13 cellular contexts compared by ENCODE assay signal in the genomic region with DNA sequence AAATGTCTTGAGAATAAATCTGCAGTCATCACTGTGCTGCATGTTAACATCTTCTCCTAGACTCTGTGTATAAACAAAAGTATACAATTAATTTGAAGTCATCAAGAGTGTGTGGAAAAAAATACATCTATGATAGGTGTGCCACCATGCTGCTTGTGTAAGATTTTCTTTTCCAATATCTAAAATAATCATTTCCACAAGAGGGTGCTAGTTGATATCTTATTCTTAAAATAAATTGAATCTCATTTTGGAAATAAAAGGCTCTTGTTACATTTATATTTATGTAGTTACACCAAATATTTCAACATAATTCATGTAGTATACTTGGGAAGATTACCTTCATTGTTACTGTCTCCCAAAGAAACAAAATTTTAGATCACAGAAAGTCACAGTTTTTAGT. TPM values are rescaled to one million over a fixed set of nuclear protein-coding genes. Genes with fewer than 3 reads are reported as not detected.
A peak's percentile ranks its signal among the peaks of the same experiment; 100 is the strongest.
DNase-seq lines count a peak whose midpoint lies in the region; TF ChIP-seq lines count a peak whose summit lies in the region.
"Had no signal": no experiment of that assay in that cellular context is flagged by ENCODE, and none has a peak within 500 bp of the region (broad histone marks: within the 10 kb centered on the region; RNA-seq: fewer than 3 reads in every experiment).

No MANE protein-coding gene starts in this region.

- in situ Hi-C loops in GM23248 (cut with MboI): loop anchor here (10.0 kb wide), 1 partner anchor 1091 kb away; no protein-coding TSS in a partner anchor

- H3K4me1 ChIP-seq in A673 (ENCODE audit: insufficient read depth, low read length, poor library complexity, severe bottlenecking) (no peaks in the 10 kb centered on the region), GM23248 (ENCODE audit: insufficient read depth) (peaks cover 11% of the 10 kb centered on the region; the same call in 1 of the 2 replicates)

- POLR2A ChIA-PET in A673 (lab: Charles Lee; ENCODE audit: low non-redundant PET): no interaction called here

- H3K4me1 Mint-ChIP-seq in activated CD4-positive, alpha-beta T cell treated with anti-CD3 and anti-CD28 coated beads, Interleukin-2, amount 10 ng/mL, durations not matched to agents 24 days and 14 days: peaks cover 7% of the 10 kb centered on the region

- H4K20me1 ChIP-seq in GM23248 (ENCODE audit: insufficient read depth): no peaks in the 10 kb centered on the region

- TF ChIP-seq CTCF in A673 (conservative IDR thresholded peaks at IDR 0.05; ENCODE audit: low read depth, low read length): peak; percentile 40; the same call in 1 of the 2 replicates
- TF ChIP-seq CTCF in fibroblast of villous mesenchyme (IDR thresholded peaks at IDR 0.05; ENCODE audit: insufficient read depth, low read depth, low read length): peak; percentile 19

- 0 out of 2 replicates have a peak, but pooled peaks cover 10% of the 10 kb centered on the region for H3F3A ChIP-seq in GM23248 (ENCODE audit: insufficient read depth)

- peak; percentile 8 for DNase-seq in A673 (ENCODE audit: low spot score)
- DNase-seq in GM23248: peak; percentile 51
- peak; percentile 20 for DNase-seq in RKO (ENCODE audit: low spot score)
- DNase-seq in fibroblast of villous mesenchyme (ENCODE audit: low read depth): peak; percentile 24
- DNase-seq in activated CD8-positive, alpha-beta memory T cell treated with anti-CD3 and anti-CD28 coated beads, Interleukin-2, amount 50 U/mL, for 48 hours: no peak
- no peak for DNase-seq in NOMO-1 (lab: John Stamatoyannopoulos, UW; ENCODE audit: unreplicated experiment in 2 of 2)
- no peak for DNase-seq in activated CD4-positive, alpha-beta T cell treated with anti-CD3 and anti-CD28 coated beads, Interleukin-2, amount 10 ng/mL, durations not matched to agents 24 days and 14 days
- no peak for DNase-seq in UCSD-AML1 (lab: John Stamatoyannopoulos, UW; ENCODE audit: unreplicated experiment)
- DNase-seq: activated T-cell treated with anti-CD3 and anti-CD28 coated beads, Interleukin-2, amount 50 U/mL, for 1 hour; KG1; NCI-H69; T-helper 9 cell had no signal

- H3K36me3 ChIP-seq in A673 (ENCODE audit: insufficient read depth, low read length, poor library complexity, severe bottlenecking) (no peaks in the 10 kb centered on the region), GM23248 (ENCODE audit: low read depth) (no peaks in the 10 kb centered on the region)
- H3K36me3 ChIP-seq: cardiac muscle cell had no signal

- H3K4me3 ChIP-seq in A673 (ENCODE audit: low read depth, low read length, poor library complexity, severe bottlenecking) (no peak overlapping the region), GM23248 (no peak overlapping the region), fibroblast of villous mesenchyme (ENCODE audit: low read depth, low read length) (no peak overlapping the region)
- H3K4me3 ChIP-seq: cardiac muscle cell had no signal

- H3K9me3 ChIP-seq in A673 (ENCODE audit: low read depth, low read length, poor library complexity, severe bottlenecking) (no peaks in the 10 kb centered on the region), GM23248 (ENCODE audit: low read depth) (no peaks in the 10 kb centered on the region)

- H3K27me3 ChIP-seq in A673 (replicated peaks; ENCODE audit: insufficient read depth, low read depth, low read length, poor library complexity) (no peaks in the 10 kb centered on the region), GM23248 (replicated peaks; ENCODE audit: insufficient read depth) (no peaks in the 10 kb centered on the region)
- H3K27me3 ChIP-seq: cardiac muscle cell had no signal

- CTCF ChIA-PET in A673 (lab: Charles Lee): no interaction called here

- peaks cover 8% of the 10 kb centered on the region for H3K27me3 Mint-ChIP-seq in activated CD4-positive, alpha-beta T cell treated with anti-CD3 and anti-CD28 coated beads, Interleukin-2, amount 10 ng/mL, durations not matched to agents 24 days and 14 days

- no peak overlapping the region for H3K4me3 Mint-ChIP-seq in activated CD4-positive, alpha-beta T cell treated with anti-CD3 and anti-CD28 coated beads, Interleukin-2, amount 10 ng/mL, durations not matched to agents 24 days and 14 days

- no peak overlapping the region for H2AFZ ChIP-seq in GM23248

- no peak overlapping the region for H3K27ac Mint-ChIP-seq in activated CD4-positive, alpha-beta T cell treated with anti-CD3 and anti-CD28 coated beads, Interleukin-2, amount 10 ng/mL, durations not matched to agents 24 days and 14 days

- no peaks in the 10 kb centered on the region for H3K9me3 Mint-ChIP-seq in activated CD4-positive, alpha-beta T cell treated with anti-CD3 and anti-CD28 coated beads, Interleukin-2, amount 10 ng/mL, durations not matched to agents 24 days and 14 days

- no peaks in the 10 kb centered on the region for H3K79me2 ChIP-seq in GM23248 (ENCODE audit: insufficient read depth)

- no peak overlapping the region for H3K27ac ChIP-seq in A673 (ENCODE audit: low read depth, low read length, poor library complexity, severe bottlenecking)
- no peak overlapping the region for H3K27ac ChIP-seq in GM23248
- H3K27ac ChIP-seq: cardiac muscle cell had no signal

- intact Hi-C loops in A673 (cut with micrococcal nuclease; ENCODE audit: unreplicated experiment): loop anchor here (2.0 kb wide), 1 partner anchor 1095 kb away; no protein-coding TSS in a partner anchor
- intact Hi-C loops in activated CD4-positive, alpha-beta T cell treated with anti-CD3 and anti-CD28 coated beads, Interleukin-2, amount 10 ng/mL, durations not matched to agents 24 days and 14 days (cut with micrococcal nuclease): loop anchor here (5.0 kb wide), 1 partner anchor 1094 kb away; no protein-coding TSS in a partner anchor

- no peak overlapping the region for H3K4me2 ChIP-seq in GM23248 (ENCODE audit: unreplicated experiment)

- H3K36me3 Mint-ChIP-seq in activated CD4-positive, alpha-beta T cell treated with anti-CD3 and anti-CD28 coated beads, Interleukin-2, amount 10 ng/mL, durations not matched to agents 24 days and 14 days (ENCODE audit: low read depth): no peaks in the 10 kb centered on the region

- H3K9me2 ChIP-seq in GM23248 (ENCODE audit: insufficient read depth): no peaks in the 10 kb centered on the region

- BruUV-seq in A673 (replicated peaks; lab: Mats Ljungman, UMichigan): no TSS peak

- no peak overlapping the region for H3K9ac ChIP-seq in GM23248

RNA-seq across cellular contexts. Expression of gene MOCS2, which starts 14.1 kb away (rescaled TPM):
- 38.9 and 41.7 TPM in 2 replicates for total RNA-seq in A673 (2021)
- 48.1 and 55.9 TPM in 2 replicates for total RNA-seq in GM23248 (2014; rRNA removed; shearing (Covaris generic))
- polyA plus RNA-seq in GM23248 (2016; fragmentation: Nextera tagmentation; extraction: Ambion mirVana): 80.5 and 83.7 TPM in 2 replicates
- total RNA-seq in fibroblast of villous mesenchyme: 47.7 and 60.9 TPM in 2 replicates
- total RNA-seq in activated CD4-positive, alpha-beta T cell treated with anti-CD3 and anti-CD28 coated beads, Interleukin-2, amount 10 ng/mL, durations not matched to agents 24 days and 14 days: 16.5 and 18.4 TPM in 2 replicates

Comparison
In these comparisons a context has a peak if more than half of its experiments do, and no peak if none do; other contexts are left out.
1. DNase-seq: peak in A673 (single experiment), GM23248 (single experiment), RKO (single experiment) and fibroblast of villous mesenchyme (single experiment); none in activated CD8-positive, alpha-beta memory T cell treated with anti-CD3 and anti-CD28 coated beads, Interleukin-2, amount 50 U/mL, for 48 hours (single experiment), NOMO-1 (0 of 2), activated CD4-positive, alpha-beta T cell treated with anti-CD3 and anti-CD28 coated beads, Interleukin-2, amount 10 ng/mL, durations not matched to agents 24 days and 14 days (single experiment) and UCSD-AML1 (single experiment).